ENCODE assay signal across 12 cellular contexts in genomic region chr12:26369588-26369987, GRCh38.
DNase-seq lines count a peak whose midpoint lies in the region; ATAC-seq, FAIRE-seq and TF ChIP-seq lines count a peak whose summit lies in the region.
"Had no signal": no experiment of that assay in that cellular context is flagged by ENCODE, and none has a peak within 500 bp of the region (broad histone marks: within the 10 kb centered on the region; RNA-seq: fewer than 3 reads in every experiment).

No MANE protein-coding gene starts in this region.

- FAIRE-seq in GM19239 (lab: Jason Lieb, UNC), result peak; percentile 42

- no peaks in the 10 kb centered on the region for H3K27me3 ChIP-seq in SJCRH30
- no peaks in the 10 kb centered on the region for H3K27me3 ChIP-seq in esophagus muscularis mucosa
- H3K27me3 ChIP-seq: upper lobe of left lung had no signal

- H3K4me1 ChIP-seq in SJCRH30 (peaks cover 36% of the 10 kb centered on the region), esophagus muscularis mucosa (peaks cover 0 to 8% (median 0%) of the 10 kb centered on the region in 4 donors)
- H3K4me1 ChIP-seq: lower lobe of right lung, upper lobe of left lung had no signal

- H3K36me3 ChIP-seq in SJCRH30, result no peaks in the 10 kb centered on the region
- H3K36me3 ChIP-seq in esophagus muscularis mucosa, result no peaks in the 10 kb centered on the region
- H3K36me3 ChIP-seq: lower lobe of right lung, upper lobe of left lung had no signal

- 68% methylated on average over 4 of the region's 4 CpGs for WGBS in esophagus muscularis mucosa

- peak; percentile 84 for ATAC-seq in sciatic nerve
- ATAC-seq: lower lobe of right lung had no signal

- H3K4me3 ChIP-seq in SJCRH30 (no peak overlapping the region), fibroblast of pulmonary artery (replicated peaks; ENCODE audit: low read depth, low read length) (no peak overlapping the region), esophagus muscularis mucosa (no peak overlapping the region)
- H3K4me3 ChIP-seq: lower lobe of right lung, upper lobe of left lung had no signal

- no peaks in the 10 kb centered on the region for H3K9me3 ChIP-seq in SJCRH30 (replicated peaks)
- H3K9me3 ChIP-seq in esophagus muscularis mucosa, result no peaks in the 10 kb centered on the region
- H3K9me3 ChIP-seq: lower lobe of right lung, upper lobe of left lung had no signal

- TF ChIP-seq POLR2A in esophagus muscularis mucosa (IDR thresholded peaks at IDR 0.05; ENCODE audit: low read depth), result no peak

- no peak for TF ChIP-seq EP300 in esophagus muscularis mucosa (IDR thresholded peaks at IDR 0.05)

- intact Hi-C loops in sciatic nerve (cut with DNase I) (no loop called here), esophagus muscularis mucosa (cut with DNase I) (no loop called here)

- DNase-seq in GM19239 (ENCODE audit: insufficient read length, low spot score) (no peak), SJCRH30 (peak; percentile 68 to 78), fibroblast of pulmonary artery (ENCODE audit: low read depth) (peak; percentile 79), sciatic nerve (ENCODE audit: low spot score) (no peak), esophagus muscularis mucosa (ENCODE audit: extremely low spot score) (no peak), cortex of kidney (lab: John Stamatoyannopoulos, UW) (no peak), NCI-H1436 (lab: John Stamatoyannopoulos, UW) (no peak), GM19240 (ENCODE audit: insufficient read length, low spot score) (no peak)
- DNase-seq: central memory CD4-positive, alpha-beta T cell; lower lobe of right lung; stimulated activated CD4-positive, alpha-beta T cell treated with anti-CD3 and anti-CD28 coated beads, Interleukin-2, amount 100 ng/mL, for 24 hours; upper lobe of left lung had no signal

- TF ChIP-seq CTCF in fibroblast of pulmonary artery (IDR thresholded peaks at IDR 0.05; ENCODE audit: low read length, missing control alignments), result no peak
- TF ChIP-seq CTCF in esophagus muscularis mucosa (IDR thresholded peaks at IDR 0.05), result no peak

- peak overlapping the region; percentile 47 for H3K27ac ChIP-seq in SJCRH30
- no peak overlapping the region for H3K27ac ChIP-seq in esophagus muscularis mucosa (replicated peaks in 1 of 4)
- H3K27ac ChIP-seq: lower lobe of right lung, upper lobe of left lung had no signal

Comparison
In these comparisons a context has a peak if more than half of its experiments do, and no peak if none do; other contexts are left out.
1. DNase-seq: peak in SJCRH30 (2 of 2) and fibroblast of pulmonary artery (single experiment); none in GM19239 (single experiment), sciatic nerve (single experiment), esophagus muscularis mucosa (single experiment), cortex of kidney (single experiment), NCI-H1436 (single experiment) and GM19240 (single experiment).